In the genomic region with DNA sequence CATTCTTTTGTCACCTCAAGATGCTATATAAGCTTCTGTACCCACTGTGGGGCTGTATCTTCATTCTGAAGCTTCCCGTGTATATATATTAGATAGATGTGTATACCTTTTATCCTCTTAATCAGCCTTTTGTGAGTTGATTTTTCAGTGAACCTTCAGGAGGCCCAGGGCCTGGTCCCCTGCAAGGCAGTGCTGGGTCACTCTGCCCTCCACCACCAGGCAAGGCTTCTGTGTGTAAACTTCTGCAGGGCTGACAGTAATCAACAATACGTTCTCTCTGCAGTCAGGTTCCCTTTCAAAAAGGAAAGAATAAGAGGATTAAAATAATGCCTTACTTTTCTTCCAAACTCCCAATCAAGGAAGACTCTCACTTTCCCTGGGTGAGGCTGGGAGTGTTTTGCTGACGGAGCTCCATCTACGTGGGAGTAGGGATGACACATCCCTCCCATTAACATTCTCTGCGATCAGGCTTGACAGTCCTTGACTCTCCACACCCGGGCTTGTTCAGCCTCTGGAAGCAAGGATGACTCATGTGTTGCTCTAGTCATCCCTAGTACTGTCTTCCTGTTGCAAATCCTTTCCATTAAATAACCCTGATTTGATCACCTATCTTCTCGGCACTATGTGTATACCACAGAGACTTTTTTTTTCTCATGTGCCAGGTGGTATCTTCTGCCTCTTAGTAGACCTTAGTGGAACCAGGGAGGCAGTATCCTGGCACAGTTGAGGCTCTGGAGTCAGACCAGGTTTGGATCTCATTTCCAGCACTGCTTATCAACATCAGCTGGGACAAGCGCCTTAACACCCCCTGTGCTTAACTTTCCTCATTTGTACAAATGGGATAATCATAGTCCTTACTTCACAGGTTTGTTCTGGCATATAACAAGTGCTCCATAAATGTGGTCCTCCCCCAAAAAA, we compare ENCODE assay signal across 11 cellular contexts.
DNase-seq lines count a peak whose midpoint lies in the region; ATAC-seq and TF ChIP-seq lines count a peak whose summit lies in the region.
"Had no signal": no experiment of that assay in that cellular context is flagged by ENCODE, and none has a peak within 500 bp of the region (broad histone marks: within the 10 kb centered on the region; RNA-seq: fewer than 3 reads in every experiment).

No MANE protein-coding gene starts in this region.

- no peaks in the 10 kb centered on the region for H3K36me3 ChIP-seq in testis (ENCODE audit: low read depth, missing control alignments)

- WGBS in testis, 2 donors, result 35 to 48% methylated on average over 8 of the region's 8 CpGs

- peak; percentile 28 for DNase-seq in NCI-H82 (lab: John Stamatoyannopoulos, UW)
- DNase-seq in NCI-H82 treated with DMSO at 0.1 percent for 48 hours (lab: John Stamatoyannopoulos, UW; ENCODE audit: unreplicated experiment), result no peak
- peak; percentile 84 for DNase-seq in glomerular visceral epithelial cell (ENCODE audit: extremely low spot score)
- peak; percentile 40 for DNase-seq in testis
- DNase-seq in NCI-H1436 (lab: John Stamatoyannopoulos, UW), result no peak
- no peak for DNase-seq in HuH-7.5 (ENCODE audit: low spot score)
- DNase-seq in activated CD4-positive, alpha-beta memory T cell treated with anti-CD3 and anti-CD28 coated beads for 36 hours, result no peak
- DNase-seq: activated CD4-positive, alpha-beta T cell treated with anti-CD3 and anti-CD28 coated beads, Interleukin-2, amount 10 ng/mL, durations not matched to agents 24 days and 14 days; C1 segment of cervical spinal cord; stimulated activated CD4-positive, alpha-beta T cell treated with anti-CD3 and anti-CD28 coated beads, Interleukin-15, amount 100 ng/mL, for 24 hours had no signal

- ATAC-seq in SK-N-SH treated with all-trans-retinoic acid at 6 μM for 48 hours, result peak; percentile 99

- H3K9me3 Mint-ChIP-seq in activated CD4-positive, alpha-beta memory T cell treated with anti-CD3 and anti-CD28 coated beads for 36 hours, result no peaks in the 10 kb centered on the region
- H3K9me3 Mint-ChIP-seq: activated CD4-positive, alpha-beta T cell treated with anti-CD3 and anti-CD28 coated beads, Interleukin-2, amount 10 ng/mL, durations not matched to agents 24 days and 14 days had no signal

- POLR2A ChIA-PET in activated CD4-positive, alpha-beta memory T cell treated with anti-CD3 and anti-CD28 coated beads for 36 hours (lab: Charles Lee), result no interaction called here

- no peaks in the 10 kb centered on the region for H3K4me1 ChIP-seq in testis

- peaks cover 7% of the 10 kb centered on the region for H3K4me1 Mint-ChIP-seq in activated CD4-positive, alpha-beta memory T cell treated with anti-CD3 and anti-CD28 coated beads for 36 hours (ENCODE audit: low read depth)
- H3K4me1 Mint-ChIP-seq: activated CD4-positive, alpha-beta T cell treated with anti-CD3 and anti-CD28 coated beads, Interleukin-2, amount 10 ng/mL, durations not matched to agents 24 days and 14 days had no signal

- no peak overlapping the region for H3K27ac ChIP-seq in testis

- TF ChIP-seq POLR2A in testis (IDR thresholded peaks at IDR 0.05), result no peak

- no peaks in the 10 kb centered on the region for H3K36me3 Mint-ChIP-seq in activated CD4-positive, alpha-beta memory T cell treated with anti-CD3 and anti-CD28 coated beads for 36 hours

- no peak overlapping the region for H3K27ac Mint-ChIP-seq in activated CD4-positive, alpha-beta memory T cell treated with anti-CD3 and anti-CD28 coated beads for 36 hours
- H3K27ac Mint-ChIP-seq: activated CD4-positive, alpha-beta T cell treated with anti-CD3 and anti-CD28 coated beads, Interleukin-2, amount 10 ng/mL, durations not matched to agents 24 days and 14 days had no signal

- CTCF ChIA-PET in activated CD4-positive, alpha-beta memory T cell treated with anti-CD3 and anti-CD28 coated beads for 36 hours (lab: Charles Lee), result no interaction called here

- H3K4me3 ChIP-seq in testis, result no peak overlapping the region

- H3K27me3 ChIP-seq in testis, result no peaks in the 10 kb centered on the region

- peaks cover 5% of the 10 kb centered on the region for H3K27me3 Mint-ChIP-seq in activated CD4-positive, alpha-beta memory T cell treated with anti-CD3 and anti-CD28 coated beads for 36 hours

- TF ChIP-seq CTCF in testis (IDR thresholded peaks at IDR 0.05), result no peak

- intact Hi-C loops in testis (cut with DNase I; ENCODE audit: low total_unique reads), result no loop called here
- intact Hi-C loops in activated CD4-positive, alpha-beta memory T cell treated with anti-CD3 and anti-CD28 coated beads for 36 hours (cut with micrococcal nuclease), result no loop called here

- no peaks in the 10 kb centered on the region for H3K9me3 ChIP-seq in testis

- no peak overlapping the region for H3K4me3 Mint-ChIP-seq in activated CD4-positive, alpha-beta memory T cell treated with anti-CD3 and anti-CD28 coated beads for 36 hours
- H3K4me3 Mint-ChIP-seq: activated CD4-positive, alpha-beta T cell treated with anti-CD3 and anti-CD28 coated beads, Interleukin-2, amount 10 ng/mL, durations not matched to agents 24 days and 14 days had no signal

TF ChIP-seq in SK-N-SH treated with all-trans-retinoic acid at 6 μM for 48 hours, 23 proteins besides CTCF, POLR2A, EP300 and RAD21:
- TF ChIP-seq ISL1 (CRISPR knock-in tag; IDR thresholded peaks at IDR 0.05) (peak; percentile 72), OSR1 (CRISPR knock-in tag; IDR thresholded peaks at IDR 0.05) (no peak), RARB (CRISPR knock-in tag; IDR thresholded peaks at IDR 0.05) (no peak), SNAI2 (CRISPR knock-in tag; IDR thresholded peaks at IDR 0.05) (peak; percentile 25; the same call in 1 of the 2 replicates), GLIS3 (CRISPR knock-in tag; IDR thresholded peaks at IDR 0.05) (no peak), TOX (CRISPR knock-in tag; IDR thresholded peaks at IDR 0.05; ENCODE audit: borderline replicate concordance) (no peak)

Comparison
In these comparisons a context has a peak if more than half of its experiments do, and no peak if none do; other contexts are left out.
1. DNase-seq: peak in NCI-H82 (single experiment), glomerular visceral epithelial cell (single experiment) and testis (single experiment); none in NCI-H82 treated with DMSO at 0.1 percent for 48 hours (single experiment), NCI-H1436 (single experiment), HuH-7.5 (single experiment) and activated CD4-positive, alpha-beta memory T cell treated with anti-CD3 and anti-CD28 coated beads for 36 hours (single experiment).